27 cellular contexts compared by ENCODE assay signal in genomic region chr10:14844948-14845347, GRCh38.
"Had no signal": no experiment of that assay in that cellular context is flagged by ENCODE, and none has a peak within 500 bp of the region (broad histone marks: within the 10 kb centered on the region; RNA-seq: fewer than 3 reads in every experiment).

No MANE protein-coding gene starts in this region.

- H3K4me1 ChIP-seq: SJCRH30 had no signal

- H3K9me3 ChIP-seq: MG63, SJCRH30 had no signal

- DNase-seq: activated CD4-positive, alpha-beta memory T cell treated with anti-CD3 and anti-CD28 coated beads, Interleukin-2, amount 10 ng/mL, durations not matched to agents 7 days and 5 days; activated CD4-positive, alpha-beta T cell treated with anti-CD3 and anti-CD28 coated beads for 1 hour; activated CD4-positive, alpha-beta T cell treated with anti-CD3 and anti-CD28 coated beads for 48 hours; activated CD4-positive, CD25-positive, alpha-beta regulatory T cell; activated CD8-positive, alpha-beta memory T cell treated with anti-CD3 and anti-CD28 coated beads for 24 hours; activated effector memory CD4-positive, alpha-beta T cell treated with Interleukin-2 at 50 U/mL for 16 hours; activated naive CD4-positive, alpha-beta T cell treated with anti-CD3 and anti-CD28 coated beads, Interleukin-2, amount 50 U/mL, for 16 hours; activated naive CD8-positive, alpha-beta T cell treated with anti-CD3 and anti-CD28 coated beads for 36 hours; activated T-cell treated with anti-CD3 and anti-CD28 coated beads, Interleukin-2, amount 50 U/mL, for 24 hours; amniotic stem cell; brain microvascular endothelial cell; central memory CD4-positive, alpha-beta T cell; Karpas-422; KBM-7; MG63; NCI-H1048; NCI-H1105 treated with DMSO at 0.1 percent for 48 hours; NCI-H1436; NCI-H1694 treated with DMSO at 0.1 percent for 48 hours; NCI-H2029; NCI-H345; NCI-H524 treated with DMSO at 0.1 percent for 48 hours; SHP77; SJCRH30; WERI-Rb-1 had no signal

- ATAC-seq: Panc1 had no signal

- H3K9me3 Mint-ChIP-seq: activated CD4-positive, alpha-beta memory T cell treated with anti-CD3 and anti-CD28 coated beads, Interleukin-2, amount 10 ng/mL, durations not matched to agents 7 days and 5 days; activated naive CD8-positive, alpha-beta T cell treated with anti-CD3 and anti-CD28 coated beads for 36 hours; activated T-cell treated with anti-CD3 and anti-CD28 coated beads, Interleukin-2, amount 50 U/mL, for 24 hours had no signal

- H3K27me3 Mint-ChIP-seq: activated CD4-positive, alpha-beta memory T cell treated with anti-CD3 and anti-CD28 coated beads, Interleukin-2, amount 10 ng/mL, durations not matched to agents 7 days and 5 days; activated naive CD8-positive, alpha-beta T cell treated with anti-CD3 and anti-CD28 coated beads for 36 hours; activated T-cell treated with anti-CD3 and anti-CD28 coated beads, Interleukin-2, amount 50 U/mL, for 24 hours had no signal

- H3K27ac Mint-ChIP-seq: activated CD4-positive, alpha-beta memory T cell treated with anti-CD3 and anti-CD28 coated beads, Interleukin-2, amount 10 ng/mL, durations not matched to agents 7 days and 5 days; activated naive CD8-positive, alpha-beta T cell treated with anti-CD3 and anti-CD28 coated beads for 36 hours; activated T-cell treated with anti-CD3 and anti-CD28 coated beads, Interleukin-2, amount 50 U/mL, for 24 hours had no signal

- H3K27me3 ChIP-seq: brain microvascular endothelial cell, MG63, SJCRH30 had no signal

- H3K4me3 Mint-ChIP-seq: activated CD4-positive, alpha-beta memory T cell treated with anti-CD3 and anti-CD28 coated beads, Interleukin-2, amount 10 ng/mL, durations not matched to agents 7 days and 5 days; activated naive CD8-positive, alpha-beta T cell treated with anti-CD3 and anti-CD28 coated beads for 36 hours; activated T-cell treated with anti-CD3 and anti-CD28 coated beads, Interleukin-2, amount 50 U/mL, for 24 hours had no signal

- H3K4me3 ChIP-seq: MG63, SJCRH30, SK-N-MC had no signal
